Comparison of ENCODE assay signal across 1 cellular context in the genomic region with DNA sequence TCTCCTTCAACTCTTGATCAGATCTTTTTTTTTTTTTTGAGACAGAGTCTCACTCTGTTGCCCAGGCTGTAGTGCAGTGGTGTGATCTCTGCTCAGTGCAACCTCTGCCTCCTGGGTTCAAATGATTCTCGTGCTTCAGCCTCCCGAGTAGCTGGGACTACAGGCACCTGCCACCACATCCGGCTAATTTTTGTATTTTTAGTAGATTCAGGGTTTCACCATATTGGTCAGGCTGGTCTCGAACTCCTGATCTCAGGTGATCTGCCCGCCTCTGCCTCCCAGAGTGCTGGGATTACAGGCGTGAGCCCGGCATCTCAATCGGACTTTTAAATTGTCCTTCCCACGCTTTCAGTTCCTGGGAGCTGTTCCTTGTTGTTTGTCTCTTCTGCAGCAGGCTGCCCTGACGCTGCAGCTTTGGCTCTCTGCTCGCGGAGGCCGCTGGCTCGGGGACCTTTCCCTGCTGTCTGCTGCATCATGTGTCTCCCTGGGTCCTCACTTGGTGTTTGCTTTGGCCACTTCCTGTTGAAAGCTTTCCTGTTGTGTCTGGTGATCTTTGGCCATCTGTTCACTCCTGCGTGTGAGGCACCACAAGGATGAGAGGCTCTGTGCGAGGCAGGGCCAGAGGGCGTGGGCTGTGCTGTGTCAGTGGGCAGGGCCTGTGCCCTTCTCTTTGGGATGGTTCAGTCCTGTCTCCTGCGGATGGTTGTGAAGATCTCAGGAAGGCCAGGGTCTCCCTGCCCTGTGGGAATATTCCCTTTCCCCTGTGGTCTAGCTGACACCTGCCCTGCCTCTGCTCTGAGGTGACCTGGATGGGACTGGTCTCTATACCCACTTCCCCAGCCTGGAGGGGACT.
TF ChIP-seq lines count a peak whose summit lies in the region.

No MANE protein-coding gene starts in this region.

TF ChIP-seq in HepG2, 621 proteins besides CTCF, POLR2A, EP300 and RAD21 (continued from another document and continues in another):
- TF ChIP-seq, protein P1, sequence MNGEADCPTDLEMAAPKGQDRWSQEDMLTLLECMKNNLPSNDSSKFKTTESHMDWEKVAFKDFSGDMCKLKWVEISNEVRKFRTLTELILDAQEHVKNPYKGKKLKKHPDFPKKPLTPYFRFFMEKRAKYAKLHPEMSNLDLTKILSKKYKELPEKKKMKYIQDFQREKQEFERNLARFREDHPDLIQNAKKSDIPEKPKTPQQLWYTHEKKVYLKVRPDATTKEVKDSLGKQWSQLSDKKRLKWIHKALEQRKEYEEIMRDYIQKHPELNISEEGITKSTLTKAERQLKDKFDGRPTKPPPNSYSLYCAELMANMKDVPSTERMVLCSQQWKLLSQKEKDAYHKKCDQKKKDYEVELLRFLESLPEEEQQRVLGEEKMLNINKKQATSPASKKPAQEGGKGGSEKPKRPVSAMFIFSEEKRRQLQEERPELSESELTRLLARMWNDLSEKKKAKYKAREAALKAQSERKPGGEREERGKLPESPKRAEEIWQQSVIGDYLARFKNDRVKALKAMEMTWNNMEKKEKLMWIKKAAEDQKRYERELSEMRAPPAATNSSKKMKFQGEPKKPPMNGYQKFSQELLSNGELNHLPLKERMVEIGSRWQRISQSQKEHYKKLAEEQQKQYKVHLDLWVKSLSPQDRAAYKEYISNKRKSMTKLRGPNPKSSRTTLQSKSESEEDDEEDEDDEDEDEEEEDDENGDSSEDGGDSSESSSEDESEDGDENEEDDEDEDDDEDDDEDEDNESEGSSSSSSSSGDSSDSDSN (CRISPR knock-in tag; IDR thresholded peaks at IDR 0.05), result peak; percentile 96
- TF ChIP-seq ZNF781 (CRISPR knock-in tag; IDR thresholded peaks at IDR 0.05; ENCODE audit: borderline replicate concordance, not compliant biosample characterization) (peak; percentile 57), ZNF724P (CRISPR knock-in tag; IDR thresholded peaks at IDR 0.05; ENCODE audit: borderline replicate concordance) (no peak; the same call in 1 of the 2 replicates), ZBTB4 (CRISPR knock-in tag; IDR thresholded peaks at IDR 0.05; ENCODE audit: borderline replicate concordance) (peak; percentile 90; the same call in 1 of the 2 replicates), ZNF446 (CRISPR knock-in tag; IDR thresholded peaks at IDR 0.05) (no peak), ZNF556 (CRISPR knock-in tag; IDR thresholded peaks at IDR 0.05; ENCODE audit: borderline replicate concordance) (peak; percentile 44; the same call in 1 of the 2 replicates), TRAFD1 (CRISPR knock-in tag; IDR thresholded peaks at IDR 0.05; ENCODE audit: borderline replicate concordance) (peak; percentile 86; the same call in 1 of the 2 replicates), ZBTB21 (CRISPR knock-in tag; IDR thresholded peaks at IDR 0.05) (peak; percentile 13; the same call in 1 of the 2 replicates), MEF2D (CRISPR knock-in tag; IDR thresholded peaks at IDR 0.05) (peak; percentile 96), ARNT2 (CRISPR knock-in tag; IDR thresholded peaks at IDR 0.05; ENCODE audit: low read depth) (no peak), MAFG (CRISPR knock-in tag; IDR thresholded peaks at IDR 0.05) (no peak), ISX (CRISPR knock-in tag; conservative IDR thresholded peaks at IDR 0.05) (no peak), SP5 (CRISPR knock-in tag; IDR thresholded peaks at IDR 0.05; ENCODE audit: borderline replicate concordance, low read depth) (peak; percentile 74), ZMYM2 (CRISPR knock-in tag; IDR thresholded peaks at IDR 0.05) (peak; percentile 94), THAP7 (CRISPR knock-in tag; IDR thresholded peaks at IDR 0.05) (0 out of 2 replicates have a peak, but pooled peaks have one; percentile 34), RBAK (CRISPR knock-in tag; IDR thresholded peaks at IDR 0.05) (peak; percentile 82), YY1 (IDR thresholded peaks at IDR 0.05; ENCODE audit: insufficient read depth, insufficient replicate concordance, low read depth, low read length) (no peak), ZEB1 (IDR thresholded peaks at IDR 0.05; ENCODE audit: insufficient replicate concordance, low read depth) (no peak), MAFK (conservative IDR thresholded peaks at IDR 0.05 in 1 of 2, IDR thresholded peaks at IDR 0.05 in 1 of 2; ENCODE audit: low read length in 2 of 2) (peak; percentile 32 to 69; a peak in 3 of 4 replicates), MED8 (CRISPR knock-in tag; IDR thresholded peaks at IDR 0.05; ENCODE audit: insufficient replicate concordance) (peak; percentile 71), KDM1A (CRISPR knock-in tag; IDR thresholded peaks at IDR 0.05) (peak; percentile 79; the same call in 1 of the 2 replicates), POLR2AphosphoS2 (IDR thresholded peaks at IDR 0.05; ENCODE audit: low read depth, low read length) (no peak), PCBP1 (IDR thresholded peaks at IDR 0.05; ENCODE audit: borderline replicate concordance, low read depth, low read length) (no peak), NFE2L2 (IDR thresholded peaks at IDR 0.05; ENCODE audit: low read length) (peak; percentile 49; the same call in 1 of the 2 replicates), MYC (CRISPR knock-in tag; IDR thresholded peaks at IDR 0.05; ENCODE audit: borderline replicate concordance) (peak; percentile 89), KMT2B (CRISPR knock-in tag; IDR thresholded peaks at IDR 0.05) (no peak; the same call in 1 of the 2 replicates), KAT2B (IDR thresholded peaks at IDR 0.05; ENCODE audit: borderline replicate concordance, low read depth, low read length) (no peak), FOXK1 (CRISPR knock-in tag; IDR thresholded peaks at IDR 0.05; ENCODE audit: borderline replicate concordance, low read depth) (peak; percentile 91; the same call in 1 of the 2 replicates), ZNF138 (CRISPR knock-in tag; IDR thresholded peaks at IDR 0.05; ENCODE audit: low read depth) (0 out of 2 replicates have a peak, but pooled peaks have one; percentile 17), ZFYVE20 (CRISPR knock-in tag; IDR thresholded peaks at IDR 0.05; ENCODE audit: borderline replicate concordance, low read depth) (no peak), NFE2 (CRISPR knock-in tag; IDR thresholded peaks at IDR 0.05) (no peak), HOXA7 (CRISPR knock-in tag; IDR thresholded peaks at IDR 0.05) (no peak), ZNF225 (CRISPR knock-in tag; IDR thresholded peaks at IDR 0.05) (no peak), ZNF496 (CRISPR knock-in tag; IDR thresholded peaks at IDR 0.05; ENCODE audit: insufficient replicate concordance) (no peak), RARA (CRISPR knock-in tag; IDR thresholded peaks at IDR 0.05) (peak; percentile 89), ADNP (CRISPR knock-in tag; IDR thresholded peaks at IDR 0.05) (peak; percentile 40; the same call in 1 of the 2 replicates), AGO2 (optimal IDR thresholded peaks at IDR 0.05; ENCODE audit: low read depth, low read length) (no peak), NCOA2 (CRISPR knock-in tag; IDR thresholded peaks at IDR 0.05) (peak; percentile 84), SYNCRIP (IDR thresholded peaks at IDR 0.05; ENCODE audit: insufficient read depth, low read depth, low read length) (no peak)
- TF ChIP-seq, protein P2, sequence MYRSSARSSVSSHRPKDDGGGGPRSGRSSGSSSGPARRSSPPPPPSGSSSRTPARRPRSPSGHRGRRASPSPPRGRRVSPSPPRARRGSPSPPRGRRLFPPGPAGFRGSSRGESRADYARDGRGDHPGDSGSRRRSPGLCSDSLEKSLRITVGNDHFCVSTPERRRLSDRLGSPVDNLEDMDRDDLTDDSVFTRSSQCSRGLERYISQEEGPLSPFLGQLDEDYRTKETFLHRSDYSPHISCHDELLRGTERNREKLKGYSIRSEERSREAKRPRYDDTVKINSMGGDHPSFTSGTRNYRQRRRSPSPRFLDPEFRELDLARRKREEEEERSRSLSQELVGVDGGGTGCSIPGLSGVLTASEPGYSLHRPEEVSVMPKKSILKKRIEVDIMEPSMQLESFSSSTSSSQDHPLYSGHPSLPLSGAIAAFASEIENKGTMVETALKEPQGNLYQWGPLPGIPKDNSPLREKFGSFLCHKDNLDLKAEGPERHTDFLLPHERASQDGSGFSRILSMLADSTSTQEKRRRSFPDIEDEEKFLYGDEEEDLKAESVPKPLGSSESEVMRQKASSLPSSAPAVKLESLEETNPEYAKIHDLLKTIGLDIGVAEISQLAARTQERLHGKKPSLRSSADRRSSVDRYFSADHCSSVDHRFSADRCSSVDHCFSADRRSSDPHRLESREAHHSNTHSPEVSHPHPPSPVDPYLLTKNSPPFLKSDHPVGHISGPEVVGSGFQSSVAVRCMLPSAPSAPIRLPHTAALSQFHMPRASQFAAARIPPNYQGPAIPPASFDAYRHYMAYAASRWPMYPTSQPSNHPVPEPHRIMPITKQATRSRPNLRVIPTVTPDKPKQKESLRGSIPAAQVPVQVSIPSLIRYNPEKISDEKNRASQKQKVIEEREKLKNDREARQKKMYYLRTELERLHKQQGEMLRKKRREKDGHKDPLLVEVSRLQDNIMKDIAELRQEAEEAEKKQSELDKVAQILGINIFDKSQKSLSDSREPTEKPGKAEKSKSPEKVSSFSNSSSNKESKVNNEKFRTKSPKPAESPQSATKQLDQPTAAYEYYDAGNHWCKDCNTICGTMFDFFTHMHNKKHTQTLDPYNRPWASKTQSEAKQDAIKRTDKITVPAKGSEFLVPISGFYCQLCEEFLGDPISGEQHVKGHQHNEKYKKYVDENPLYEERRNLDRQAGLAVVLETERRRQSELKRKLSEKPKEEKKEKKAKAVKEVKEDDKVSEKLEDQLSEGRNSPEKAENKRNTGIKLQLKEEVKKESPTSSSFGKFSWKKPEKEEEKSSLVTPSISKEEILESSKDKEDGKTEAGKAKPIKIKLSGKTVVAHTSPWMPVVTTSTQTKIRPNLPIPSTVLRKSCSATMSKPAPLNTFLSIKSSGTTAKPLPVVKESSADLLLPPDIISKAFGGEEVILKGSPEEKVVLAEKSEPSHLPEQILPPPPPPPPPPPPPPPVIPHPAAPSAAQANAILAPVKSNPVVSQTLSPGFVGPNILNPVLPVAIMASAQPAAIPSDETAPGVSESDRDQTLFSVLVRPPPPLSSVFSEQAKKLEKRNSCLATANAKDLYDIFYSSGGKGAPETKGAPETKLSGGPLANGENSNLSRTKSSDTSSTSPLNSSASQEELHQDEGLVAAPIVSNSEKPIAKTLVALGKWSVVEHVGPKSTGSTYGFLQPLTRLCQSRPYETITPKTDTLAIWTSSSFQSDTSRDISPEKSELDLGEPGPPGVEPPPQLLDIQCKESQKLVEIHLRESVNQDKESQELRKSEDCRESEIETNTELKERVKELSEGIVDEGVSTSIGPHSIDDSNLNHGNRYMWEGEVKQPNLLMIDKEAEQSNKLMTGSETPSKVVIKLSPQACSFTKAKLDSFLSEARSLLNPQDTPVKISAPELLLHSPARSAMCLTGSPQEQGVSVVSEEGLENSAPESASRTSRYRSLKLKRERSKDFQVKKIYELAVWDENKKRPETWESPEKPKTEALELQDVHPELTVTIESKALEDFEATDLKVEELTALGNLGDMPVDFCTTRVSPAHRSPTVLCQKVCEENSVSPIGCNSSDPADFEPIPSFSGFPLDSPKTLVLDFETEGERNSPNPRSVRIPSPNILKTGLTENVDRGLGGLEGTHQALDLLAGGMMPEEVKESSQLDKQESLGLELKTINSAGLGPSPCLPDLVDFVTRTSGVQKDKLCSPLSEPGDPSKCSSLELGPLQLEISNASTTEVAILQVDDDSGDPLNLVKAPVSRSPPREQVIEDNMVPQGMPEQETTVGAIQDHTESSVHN (CRISPR knock-in tag; IDR thresholded peaks at IDR 0.05), result no peak
- TF ChIP-seq, protein P3, sequence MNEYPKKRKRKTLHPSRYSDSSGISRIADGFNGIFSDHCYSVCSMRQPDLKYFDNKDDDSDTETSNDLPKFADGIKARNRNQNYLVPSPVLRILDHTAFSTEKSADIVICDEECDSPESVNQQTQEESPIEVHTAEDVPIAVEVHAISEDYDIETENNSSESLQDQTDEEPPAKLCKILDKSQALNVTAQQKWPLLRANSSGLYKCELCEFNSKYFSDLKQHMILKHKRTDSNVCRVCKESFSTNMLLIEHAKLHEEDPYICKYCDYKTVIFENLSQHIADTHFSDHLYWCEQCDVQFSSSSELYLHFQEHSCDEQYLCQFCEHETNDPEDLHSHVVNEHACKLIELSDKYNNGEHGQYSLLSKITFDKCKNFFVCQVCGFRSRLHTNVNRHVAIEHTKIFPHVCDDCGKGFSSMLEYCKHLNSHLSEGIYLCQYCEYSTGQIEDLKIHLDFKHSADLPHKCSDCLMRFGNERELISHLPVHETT (CRISPR knock-in tag; conservative IDR thresholded peaks at IDR 0.05), result 0 out of 2 replicates have a peak, but pooled peaks have one; percentile 55
